In the genomic region with DNA sequence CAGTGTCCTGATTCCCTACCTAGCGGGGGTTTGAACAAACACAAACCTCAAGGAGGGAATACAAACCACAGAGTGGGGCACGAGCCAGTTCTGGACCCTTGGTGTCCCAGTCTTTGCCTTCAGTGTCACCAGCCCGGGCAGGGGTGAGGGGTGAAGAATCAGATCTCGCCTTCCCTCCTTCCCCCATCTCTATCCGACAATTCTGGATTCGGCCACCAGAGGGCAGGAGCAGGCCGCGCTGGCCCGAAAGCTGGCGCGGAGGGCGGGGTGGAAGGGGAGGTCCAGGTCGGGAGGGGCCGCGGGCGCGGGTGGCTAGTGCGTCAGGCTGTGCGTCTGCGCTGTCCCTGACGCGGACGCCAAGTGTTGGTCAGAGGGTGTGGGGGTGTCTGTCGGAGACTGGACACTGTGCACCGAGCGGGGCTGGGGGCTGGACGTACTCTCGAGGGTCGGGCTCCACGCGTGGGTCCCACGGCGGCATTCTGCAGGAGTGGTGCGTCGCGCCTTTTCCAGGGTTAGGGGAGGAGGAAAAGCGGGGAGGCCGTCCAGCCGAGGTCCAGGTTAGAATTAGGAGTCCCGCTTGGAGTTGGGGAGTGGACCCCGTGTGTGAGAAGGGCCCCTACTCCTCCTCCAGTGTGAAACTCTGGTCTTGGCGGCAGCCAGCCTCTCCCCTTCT, we compare ENCODE assay signal across 1 cellular context.
A peak's percentile ranks its signal among the peaks of the same experiment; 100 is the strongest.
TF ChIP-seq lines count a peak whose summit lies in the region.

No MANE protein-coding gene starts in this region.

TF ChIP-seq in HepG2, 621 proteins besides CTCF, POLR2A, EP300 and RAD21 (continued from another document and continues in another):
- TF ChIP-seq, protein P1, sequence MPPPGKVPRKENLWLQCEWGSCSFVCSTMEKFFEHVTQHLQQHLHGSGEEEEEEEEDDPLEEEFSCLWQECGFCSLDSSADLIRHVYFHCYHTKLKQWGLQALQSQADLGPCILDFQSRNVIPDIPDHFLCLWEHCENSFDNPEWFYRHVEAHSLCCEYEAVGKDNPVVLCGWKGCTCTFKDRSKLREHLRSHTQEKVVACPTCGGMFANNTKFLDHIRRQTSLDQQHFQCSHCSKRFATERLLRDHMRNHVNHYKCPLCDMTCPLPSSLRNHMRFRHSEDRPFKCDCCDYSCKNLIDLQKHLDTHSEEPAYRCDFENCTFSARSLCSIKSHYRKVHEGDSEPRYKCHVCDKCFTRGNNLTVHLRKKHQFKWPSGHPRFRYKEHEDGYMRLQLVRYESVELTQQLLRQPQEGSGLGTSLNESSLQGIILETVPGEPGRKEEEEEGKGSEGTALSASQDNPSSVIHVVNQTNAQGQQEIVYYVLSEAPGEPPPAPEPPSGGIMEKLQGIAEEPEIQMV (CRISPR knock-in tag; IDR thresholded peaks at IDR 0.05; ENCODE audit: low read depth), result no peak
- TF ChIP-seq ZNF33B (CRISPR knock-in tag; IDR thresholded peaks at IDR 0.05) (no peak), DNMT3B (CRISPR knock-in tag; conservative IDR thresholded peaks at IDR 0.05) (no peak), AGO1 (IDR thresholded peaks at IDR 0.05; ENCODE audit: low read depth, low read length, poor library complexity, severe bottlenecking) (peak; percentile 41), ZFP90 (CRISPR knock-in tag; IDR thresholded peaks at IDR 0.05; ENCODE audit: borderline replicate concordance) (no peak), ZNF614 (CRISPR knock-in tag; IDR thresholded peaks at IDR 0.05; ENCODE audit: borderline replicate concordance) (peak; percentile 41; the same call in 1 of the 2 replicates), SATB2 (CRISPR knock-in tag; IDR thresholded peaks at IDR 0.05) (no peak), ZNF232 (CRISPR knock-in tag; IDR thresholded peaks at IDR 0.05; ENCODE audit: borderline replicate concordance) (no peak), MED8 (CRISPR knock-in tag; IDR thresholded peaks at IDR 0.05; ENCODE audit: insufficient replicate concordance) (no peak), ZNF577 (CRISPR knock-in tag; IDR thresholded peaks at IDR 0.05; ENCODE audit: borderline replicate concordance, low read depth) (no peak), ZFP82 (CRISPR knock-in tag; IDR thresholded peaks at IDR 0.05; ENCODE audit: borderline replicate concordance) (no peak), ZNF724P (CRISPR knock-in tag; IDR thresholded peaks at IDR 0.05; ENCODE audit: borderline replicate concordance) (no peak), ZNF709 (CRISPR knock-in tag; IDR thresholded peaks at IDR 0.05) (no peak), ZNF678 (CRISPR knock-in tag; IDR thresholded peaks at IDR 0.05) (no peak), ZNF296 (CRISPR knock-in tag; conservative IDR thresholded peaks at IDR 0.05) (no peak), ZFY (CRISPR knock-in tag; IDR thresholded peaks at IDR 0.05) (no peak; the same call in 1 of the 2 replicates), ZNF251 (CRISPR knock-in tag; IDR thresholded peaks at IDR 0.05) (no peak), BORCS8-MEF2B (CRISPR knock-in tag; IDR thresholded peaks at IDR 0.05) (peak; percentile 77)
- TF ChIP-seq, protein P2, sequence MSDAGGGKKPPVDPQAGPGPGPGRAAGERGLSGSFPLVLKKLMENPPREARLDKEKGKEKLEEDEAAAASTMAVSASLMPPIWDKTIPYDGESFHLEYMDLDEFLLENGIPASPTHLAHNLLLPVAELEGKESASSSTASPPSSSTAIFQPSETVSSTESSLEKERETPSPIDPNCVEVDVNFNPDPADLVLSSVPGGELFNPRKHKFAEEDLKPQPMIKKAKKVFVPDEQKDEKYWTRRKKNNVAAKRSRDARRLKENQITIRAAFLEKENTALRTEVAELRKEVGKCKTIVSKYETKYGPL (CRISPR knock-in tag; IDR thresholded peaks at IDR 0.05), result no peak
- TF ChIP-seq, protein P3, sequence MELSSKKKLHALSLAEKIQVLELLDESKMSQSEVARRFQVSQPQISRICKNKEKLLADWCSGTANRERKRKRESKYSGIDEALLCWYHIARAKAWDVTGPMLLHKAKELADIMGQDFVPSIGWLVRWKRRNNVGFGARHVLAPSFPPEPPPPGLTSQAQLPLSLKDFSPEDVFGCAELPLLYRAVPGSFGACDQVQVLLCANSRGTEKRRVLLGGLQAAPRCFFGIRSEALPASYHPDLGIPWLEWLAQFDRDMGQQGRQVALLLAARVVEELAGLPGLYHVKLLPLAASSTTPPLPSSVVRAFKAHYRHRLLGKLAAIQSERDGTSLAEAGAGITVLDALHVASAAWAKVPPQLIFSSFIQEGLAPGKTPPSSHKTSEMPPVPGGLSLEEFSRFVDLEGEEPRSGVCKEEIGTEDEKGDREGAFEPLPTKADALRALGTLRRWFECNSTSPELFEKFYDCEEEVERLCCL (CRISPR knock-in tag; IDR thresholded peaks at IDR 0.05; ENCODE audit: borderline replicate concordance), result no peak
- TF ChIP-seq, protein P4, sequence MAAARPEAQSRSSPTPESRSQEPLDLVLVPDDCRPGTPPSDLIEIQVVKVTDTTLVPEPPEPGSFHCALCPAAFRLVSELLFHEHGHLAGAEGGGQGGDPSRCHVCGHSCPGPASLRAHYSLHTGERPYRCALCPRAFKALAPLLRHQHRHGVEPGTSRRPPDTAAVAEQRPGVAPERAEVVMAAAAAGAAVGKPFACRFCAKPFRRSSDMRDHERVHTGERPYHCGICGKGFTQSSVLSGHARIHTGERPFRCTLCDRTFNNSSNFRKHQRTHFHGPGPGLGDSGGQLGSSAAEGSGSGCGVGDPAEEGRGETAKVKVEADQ (CRISPR knock-in tag; IDR thresholded peaks at IDR 0.05; ENCODE audit: borderline replicate concordance), result no peak
- TF ChIP-seq, protein P5, sequence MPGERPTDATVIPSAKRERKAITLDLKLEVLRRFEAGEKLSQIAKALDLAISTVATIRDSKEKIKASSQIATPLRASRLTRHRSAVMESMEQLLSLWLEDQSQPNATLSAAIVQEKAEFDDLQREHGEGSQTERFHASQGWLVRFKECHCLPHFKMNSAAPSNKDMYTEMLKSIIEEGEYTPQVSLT (CRISPR knock-in tag; IDR thresholded peaks at IDR 0.05; ENCODE audit: borderline replicate concordance, low read depth), result no peak
- TF ChIP-seq, protein P6, sequence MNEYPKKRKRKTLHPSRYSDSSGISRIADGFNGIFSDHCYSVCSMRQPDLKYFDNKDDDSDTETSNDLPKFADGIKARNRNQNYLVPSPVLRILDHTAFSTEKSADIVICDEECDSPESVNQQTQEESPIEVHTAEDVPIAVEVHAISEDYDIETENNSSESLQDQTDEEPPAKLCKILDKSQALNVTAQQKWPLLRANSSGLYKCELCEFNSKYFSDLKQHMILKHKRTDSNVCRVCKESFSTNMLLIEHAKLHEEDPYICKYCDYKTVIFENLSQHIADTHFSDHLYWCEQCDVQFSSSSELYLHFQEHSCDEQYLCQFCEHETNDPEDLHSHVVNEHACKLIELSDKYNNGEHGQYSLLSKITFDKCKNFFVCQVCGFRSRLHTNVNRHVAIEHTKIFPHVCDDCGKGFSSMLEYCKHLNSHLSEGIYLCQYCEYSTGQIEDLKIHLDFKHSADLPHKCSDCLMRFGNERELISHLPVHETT (CRISPR knock-in tag; conservative IDR thresholded peaks at IDR 0.05), result no peak
- TF ChIP-seq, protein P7, sequence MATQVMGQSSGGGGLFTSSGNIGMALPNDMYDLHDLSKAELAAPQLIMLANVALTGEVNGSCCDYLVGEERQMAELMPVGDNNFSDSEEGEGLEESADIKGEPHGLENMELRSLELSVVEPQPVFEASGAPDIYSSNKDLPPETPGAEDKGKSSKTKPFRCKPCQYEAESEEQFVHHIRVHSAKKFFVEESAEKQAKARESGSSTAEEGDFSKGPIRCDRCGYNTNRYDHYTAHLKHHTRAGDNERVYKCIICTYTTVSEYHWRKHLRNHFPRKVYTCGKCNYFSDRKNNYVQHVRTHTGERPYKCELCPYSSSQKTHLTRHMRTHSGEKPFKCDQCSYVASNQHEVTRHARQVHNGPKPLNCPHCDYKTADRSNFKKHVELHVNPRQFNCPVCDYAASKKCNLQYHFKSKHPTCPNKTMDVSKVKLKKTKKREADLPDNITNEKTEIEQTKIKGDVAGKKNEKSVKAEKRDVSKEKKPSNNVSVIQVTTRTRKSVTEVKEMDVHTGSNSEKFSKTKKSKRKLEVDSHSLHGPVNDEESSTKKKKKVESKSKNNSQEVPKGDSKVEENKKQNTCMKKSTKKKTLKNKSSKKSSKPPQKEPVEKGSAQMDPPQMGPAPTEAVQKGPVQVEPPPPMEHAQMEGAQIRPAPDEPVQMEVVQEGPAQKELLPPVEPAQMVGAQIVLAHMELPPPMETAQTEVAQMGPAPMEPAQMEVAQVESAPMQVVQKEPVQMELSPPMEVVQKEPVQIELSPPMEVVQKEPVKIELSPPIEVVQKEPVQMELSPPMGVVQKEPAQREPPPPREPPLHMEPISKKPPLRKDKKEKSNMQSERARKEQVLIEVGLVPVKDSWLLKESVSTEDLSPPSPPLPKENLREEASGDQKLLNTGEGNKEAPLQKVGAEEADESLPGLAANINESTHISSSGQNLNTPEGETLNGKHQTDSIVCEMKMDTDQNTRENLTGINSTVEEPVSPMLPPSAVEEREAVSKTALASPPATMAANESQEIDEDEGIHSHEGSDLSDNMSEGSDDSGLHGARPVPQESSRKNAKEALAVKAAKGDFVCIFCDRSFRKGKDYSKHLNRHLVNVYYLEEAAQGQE (IDR thresholded peaks at IDR 0.05; ENCODE audit: borderline replicate concordance in 1 of 2, low read depth in 1 of 2, low read length in 2 of 2), result no peak
- TF ChIP-seq, protein P8, sequence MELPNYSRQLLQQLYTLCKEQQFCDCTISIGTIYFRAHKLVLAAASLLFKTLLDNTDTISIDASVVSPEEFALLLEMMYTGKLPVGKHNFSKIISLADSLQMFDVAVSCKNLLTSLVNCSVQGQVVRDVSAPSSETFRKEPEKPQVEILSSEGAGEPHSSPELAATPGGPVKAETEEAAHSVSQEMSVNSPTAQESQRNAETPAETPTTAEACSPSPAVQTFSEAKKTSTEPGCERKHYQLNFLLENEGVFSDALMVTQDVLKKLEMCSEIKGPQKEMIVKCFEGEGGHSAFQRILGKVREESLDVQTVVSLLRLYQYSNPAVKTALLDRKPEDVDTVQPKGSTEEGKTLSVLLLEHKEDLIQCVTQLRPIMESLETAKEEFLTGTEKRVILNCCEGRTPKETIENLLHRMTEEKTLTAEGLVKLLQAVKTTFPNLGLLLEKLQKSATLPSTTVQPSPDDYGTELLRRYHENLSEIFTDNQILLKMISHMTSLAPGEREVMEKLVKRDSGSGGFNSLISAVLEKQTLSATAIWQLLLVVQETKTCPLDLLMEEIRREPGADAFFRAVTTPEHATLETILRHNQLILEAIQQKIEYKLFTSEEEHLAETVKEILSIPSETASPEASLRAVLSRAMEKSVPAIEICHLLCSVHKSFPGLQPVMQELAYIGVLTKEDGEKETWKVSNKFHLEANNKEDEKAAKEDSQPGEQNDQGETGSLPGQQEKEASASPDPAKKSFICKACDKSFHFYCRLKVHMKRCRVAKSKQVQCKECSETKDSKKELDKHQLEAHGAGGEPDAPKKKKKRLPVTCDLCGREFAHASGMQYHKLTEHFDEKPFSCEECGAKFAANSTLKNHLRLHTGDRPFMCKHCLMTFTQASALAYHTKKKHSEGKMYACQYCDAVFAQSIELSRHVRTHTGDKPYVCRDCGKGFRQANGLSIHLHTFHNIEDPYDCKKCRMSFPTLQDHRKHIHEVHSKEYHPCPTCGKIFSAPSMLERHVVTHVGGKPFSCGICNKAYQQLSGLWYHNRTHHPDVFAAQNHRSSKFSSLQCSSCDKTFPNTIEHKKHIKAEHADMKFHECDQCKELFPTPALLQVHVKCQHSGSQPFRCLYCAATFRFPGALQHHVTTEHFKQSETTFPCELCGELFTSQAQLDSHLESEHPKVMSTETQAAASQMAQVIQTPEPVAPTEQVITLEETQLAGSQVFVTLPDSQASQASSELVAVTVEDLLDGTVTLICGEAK (IDR thresholded peaks at IDR 0.05), result no peak
- TF ChIP-seq, protein P8 (CRISPR knock-in tag; IDR thresholded peaks at IDR 0.05), result no peak
- TF ChIP-seq, protein P9, sequence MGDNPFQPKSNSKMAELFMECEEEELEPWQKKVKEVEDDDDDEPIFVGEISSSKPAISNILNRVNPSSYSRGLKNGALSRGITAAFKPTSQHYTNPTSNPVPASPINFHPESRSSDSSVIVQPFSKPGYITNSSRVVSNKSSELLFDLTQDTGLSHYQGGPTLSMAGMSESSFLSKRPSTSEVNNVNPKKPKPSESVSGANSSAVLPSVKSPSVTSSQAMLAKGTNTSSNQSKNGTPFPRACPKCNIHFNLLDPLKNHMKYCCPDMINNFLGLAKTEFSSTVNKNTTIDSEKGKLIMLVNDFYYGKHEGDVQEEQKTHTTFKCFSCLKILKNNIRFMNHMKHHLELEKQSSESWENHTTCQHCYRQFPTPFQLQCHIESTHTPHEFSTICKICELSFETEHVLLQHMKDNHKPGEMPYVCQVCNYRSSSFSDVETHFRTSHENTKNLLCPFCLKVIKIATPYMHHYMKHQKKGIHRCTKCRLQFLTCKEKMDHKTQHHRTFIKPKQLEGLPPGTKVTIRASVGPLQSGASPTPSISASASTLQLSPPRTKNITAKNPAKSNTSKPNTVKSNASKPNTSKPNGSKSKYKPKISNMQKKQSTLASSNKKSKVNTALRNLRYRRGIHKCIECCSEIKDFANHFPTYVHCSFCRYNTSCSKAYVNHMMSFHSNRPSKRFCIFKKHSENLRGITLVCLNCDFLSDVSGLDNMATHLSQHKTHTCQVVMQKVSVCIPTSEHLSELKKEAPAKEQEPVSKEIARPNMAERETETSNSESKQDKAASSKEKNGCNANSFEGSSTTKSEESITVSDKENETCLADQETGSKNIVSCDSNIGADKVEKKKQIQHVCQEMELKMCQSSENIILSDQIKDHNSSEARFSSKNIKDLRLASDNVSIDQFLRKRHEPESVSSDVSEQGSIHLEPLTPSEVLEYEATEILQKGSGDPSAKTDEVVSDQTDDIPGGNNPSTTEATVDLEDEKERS (CRISPR knock-in tag; IDR thresholded peaks at IDR 0.05), result no peak
